8 cellular contexts compared by ENCODE assay signal in the genomic region with DNA sequence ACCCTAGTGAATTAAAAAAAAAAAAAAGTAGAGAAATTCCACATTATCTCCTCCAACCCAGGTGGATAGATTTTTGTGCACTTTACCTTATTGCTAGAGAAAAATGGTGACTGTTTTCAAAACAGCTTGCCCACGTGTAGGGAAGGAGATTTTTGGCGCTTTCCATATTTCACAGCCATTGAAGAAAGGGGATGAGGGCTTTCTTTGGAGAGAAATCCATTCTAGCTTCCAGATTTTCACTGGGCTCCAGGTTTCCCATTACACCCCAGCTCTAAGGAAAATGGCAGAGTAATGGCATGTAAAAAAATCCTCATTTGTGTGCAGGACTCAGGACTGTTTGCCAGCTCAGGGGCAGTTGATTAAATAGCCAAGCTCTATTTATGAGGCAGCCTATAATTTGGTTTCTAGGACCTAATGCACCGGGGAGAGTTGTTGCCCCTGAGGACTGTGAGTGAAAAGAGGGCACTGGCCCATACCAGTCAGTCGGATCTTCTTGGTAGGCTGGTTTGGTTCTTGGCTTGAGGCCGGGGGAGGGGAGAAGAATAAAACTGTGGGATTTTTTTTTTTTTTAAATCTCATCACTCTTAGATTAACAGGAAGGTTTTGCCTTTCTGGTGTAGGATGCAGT. TPM values are rescaled to one million over a fixed set of nuclear protein-coding genes. Genes with fewer than 3 reads are reported as not detected.
DNase-seq lines count a peak whose midpoint lies in the region; ATAC-seq and TF ChIP-seq lines count a peak whose summit lies in the region.

No MANE protein-coding gene starts in this region.

- intact Hi-C loops in esophagus squamous epithelium (cut with DNase I) (loop anchor here (5.0 kb wide), 1 partner anchor 94 kb away; a partner anchor contains a TSS), gastrocnemius medialis (cut with DNase I; ENCODE audit: low total_unique reads) (loop anchor here (2.0 to 5.0 kb wide), 2 partner anchors 91 to 95 kb away; no protein-coding TSS in a partner anchor)

- TF ChIP-seq POLR2A in esophagus squamous epithelium (IDR thresholded peaks at IDR 0.05) (no peak), gastrocnemius medialis (IDR thresholded peaks at IDR 0.05) (no peak)

- in situ Hi-C loops in gastrocnemius medialis (cut with MboI; ENCODE audit: low sequenced_read_pairs in 4 of 4) = loop anchor here (5.0 to 10.0 kb wide), 2 partner anchors 91 to 94 kb away; a partner anchor contains a TSS

- H3K4me3 ChIP-seq in H7 (ENCODE audit: insufficient read depth, low read depth, low read length) = peak overlapping the region; percentile 53
- H3K4me3 ChIP-seq in RWPE2 (ENCODE audit: severe bottlenecking) = no peak overlapping the region
- H3K4me3 ChIP-seq in esophagus squamous epithelium = peak overlapping the region; percentile 51 to 74 (median 64)
- peak overlapping the region; percentile 65 to 73 (median 72) for H3K4me3 ChIP-seq in gastrocnemius medialis

- H3K27me3 ChIP-seq in H7 (ENCODE audit: control insufficient read depth, insufficient read depth, low read length) = no peaks in the 10 kb centered on the region
- no peaks in the 10 kb centered on the region for H3K27me3 ChIP-seq in RWPE2 (ENCODE audit: insufficient read depth, poor library complexity, severe bottlenecking)
- no peaks in the 10 kb centered on the region for H3K27me3 ChIP-seq in esophagus squamous epithelium
- no peaks in the 10 kb centered on the region for H3K27me3 ChIP-seq in gastrocnemius medialis

- ATAC-seq in RWPE2 (ENCODE audit: low read depth) = no peak
- no peak for ATAC-seq in gastrocnemius medialis

- H3K4me1 ChIP-seq in RWPE2 (ENCODE audit: insufficient read depth, poor library complexity, severe bottlenecking) (peaks cover 23% of the 10 kb centered on the region), esophagus squamous epithelium (peaks cover 20 to 49% (median 31%) of the 10 kb centered on the region in 3 donors), gastrocnemius medialis (peaks cover 31 to 40% of the 10 kb centered on the region in 2 donors)

- 9 to 18% methylated on average over 5 of the region's 5 CpGs for WGBS in esophagus squamous epithelium, 2 donors

- peak overlapping the region; percentile 95 for H3K27ac ChIP-seq in RWPE2 (ENCODE audit: poor library complexity, severe bottlenecking)
- peak overlapping the region; percentile 93 to 99 (median 98) for H3K27ac ChIP-seq in esophagus squamous epithelium
- H3K27ac ChIP-seq in gastrocnemius medialis = peak overlapping the region; percentile 92 to 95 (median 95)

- H3K36me3 ChIP-seq in H7 (replicated peaks; ENCODE audit: control insufficient read depth, insufficient read depth, low read length) (no peaks in the 10 kb centered on the region), RWPE2 (ENCODE audit: low read depth) (peaks cover 5% of the 10 kb centered on the region; the same call in 1 of the 2 replicates), esophagus squamous epithelium (no peaks in the 10 kb centered on the region), gastrocnemius medialis (no peaks in the 10 kb centered on the region)

- H3K9me3 ChIP-seq in RWPE2 (ENCODE audit: severe bottlenecking) (no peaks in the 10 kb centered on the region), esophagus squamous epithelium (no peaks in the 10 kb centered on the region), gastrocnemius medialis (no peaks in the 10 kb centered on the region)

- no peak for TF ChIP-seq CTCF in RWPE2 (IDR thresholded peaks at IDR 0.05; ENCODE audit: poor library complexity, severe bottlenecking)
- TF ChIP-seq CTCF in esophagus squamous epithelium (IDR thresholded peaks at IDR 0.05) = no peak
- no peak for TF ChIP-seq CTCF in gastrocnemius medialis (IDR thresholded peaks at IDR 0.05 in 4 of 5, conservative IDR thresholded peaks at IDR 0.05 in 1 of 5)

- DNase-seq in H7 = no peak
- DNase-seq in RWPE2 (ENCODE audit: low spot score) = no peak
- no peak for DNase-seq in esophagus squamous epithelium (lab: John Stamatoyannopoulos, UW)
- no peak for DNase-seq in gastrocnemius medialis
- no peak for DNase-seq in cerebellum (ENCODE audit: low spot score)
- DNase-seq in NCI-H1048 (lab: John Stamatoyannopoulos, UW) = no peak
- DNase-seq in stimulated activated naive CD4-positive, alpha-beta T cell (lab: John Stamatoyannopoulos, UW) = no peak
- no peak for DNase-seq in activated CD4-positive, alpha-beta T cell treated with anti-CD3 and anti-CD28 coated beads for 1 hour

RNA-seq across cellular contexts. Expression of a gene that starts 2.1 kb away (rescaled TPM):
- total RNA-seq in H7 (2014; rRNA removed; shearing (Covaris generic)) = 45.5 and 59.5 TPM in 2 replicates
- total RNA-seq in esophagus squamous epithelium = 10 to 100 TPM; 23.9 to 60.2 (median 43.5) TPM
- 10 to 100 TPM; 22.3 to 51.0 (median 35.0) TPM for total RNA-seq in gastrocnemius medialis
- 39.1 TPM for total RNA-seq in cerebellum
